ENCODE assay signal across 18 cellular contexts in genomic region chr2:226934546-226935243, GRCh38.
DNase-seq lines count a peak whose midpoint lies in the region; ATAC-seq and TF ChIP-seq lines count a peak whose summit lies in the region.
"Had no signal": no experiment of that assay in that cellular context is flagged by ENCODE, and none has a peak within 500 bp of the region (broad histone marks: within the 10 kb centered on the region; RNA-seq: fewer than 3 reads in every experiment).

No MANE protein-coding gene starts in this region.

- H3K4me3 Mint-ChIP-seq in WTC11: no peak overlapping the region
- H3K4me3 Mint-ChIP-seq: activated CD8-positive, alpha-beta memory T cell treated with anti-CD3 and anti-CD28 coated beads, Interleukin-2, amount 10 ng/mL, durations not matched to agents 7 days and 5 days had no signal

- POLR2A ChIA-PET in WTC11 (lab: Charles Lee): no interaction called here

- DNase-seq in AG10803 (ENCODE audit: low read depth): peak; percentile 23
- DNase-seq in LHCN-M2 (ENCODE audit: low read depth): peak; percentile 70
- no peak for DNase-seq in WTC11 (ENCODE audit: low spot score)
- peak; percentile 32 for DNase-seq in kidney glomerular epithelial cell (lab: John Stamatoyannopoulos, UW)
- no peak for DNase-seq in activated effector memory CD4-positive, alpha-beta T cell treated with Interleukin-2 at 50 U/mL for 16 hours
- no peak for DNase-seq in NCI-H526 (lab: John Stamatoyannopoulos, UW)
- DNase-seq: activated CD8-positive, alpha-beta memory T cell treated with anti-CD3 and anti-CD28 coated beads, Interleukin-2, amount 10 ng/mL, durations not matched to agents 7 days and 5 days; adrenal gland; Caco-2; gastrocnemius medialis; left ventricle myocardium inferior; NCI-H1048; NCI-H524; small intestine; stimulated activated CD4-positive, alpha-beta T cell treated with anti-CD3 and anti-CD28 coated beads, Interleukin-4, amount 100 ng/mL, for 24 hours had no signal

- no peak for TF ChIP-seq CTCF in AG10803 (conservative IDR thresholded peaks at IDR 0.05; ENCODE audit: low read length)
- TF ChIP-seq CTCF in WTC11 (IDR thresholded peaks at IDR 0.05): no peak

- ATAC-seq in WTC11 (no peak), GM19395 (IDR thresholded peaks at IDR 0.05; ENCODE audit: unreplicated experiment) (no peak), GM21528 (IDR thresholded peaks at IDR 0.05; ENCODE audit: low FRiP score, unreplicated experiment) (no peak)
- ATAC-seq: activated CD8-positive, alpha-beta memory T cell treated with anti-CD3 and anti-CD28 coated beads, Interleukin-2, amount 10 ng/mL, durations not matched to agents 7 days and 5 days; gastrocnemius medialis had no signal

- H3K36me3 Mint-ChIP-seq in WTC11: no peaks in the 10 kb centered on the region
- H3K36me3 Mint-ChIP-seq: activated CD8-positive, alpha-beta memory T cell treated with anti-CD3 and anti-CD28 coated beads, Interleukin-2, amount 10 ng/mL, durations not matched to agents 7 days and 5 days had no signal

- peak overlapping the region; percentile 51 for H3K27ac Mint-ChIP-seq in WTC11
- H3K27ac Mint-ChIP-seq: activated CD8-positive, alpha-beta memory T cell treated with anti-CD3 and anti-CD28 coated beads, Interleukin-2, amount 10 ng/mL, durations not matched to agents 7 days and 5 days had no signal

- no peaks in the 10 kb centered on the region for H3K27me3 Mint-ChIP-seq in WTC11 (ENCODE audit: low read depth)
- H3K27me3 Mint-ChIP-seq: activated CD8-positive, alpha-beta memory T cell treated with anti-CD3 and anti-CD28 coated beads, Interleukin-2, amount 10 ng/mL, durations not matched to agents 7 days and 5 days had no signal

- CTCF ChIA-PET in WTC11 (lab: Charles Lee): interaction anchor here (1.2 kb wide), 1 partner anchor 44 kb away, joined by 3 read pairs; no protein-coding TSS in a partner anchor

- no peak overlapping the region for H3K4me3 ChIP-seq in AG10803 (ENCODE audit: low read length)
- H3K4me3 ChIP-seq: adrenal gland, gastrocnemius medialis, left ventricle myocardium inferior, SJSA1 had no signal

- peaks cover 12% of the 10 kb centered on the region for H3K4me1 Mint-ChIP-seq in WTC11
- H3K4me1 Mint-ChIP-seq: activated CD8-positive, alpha-beta memory T cell treated with anti-CD3 and anti-CD28 coated beads, Interleukin-2, amount 10 ng/mL, durations not matched to agents 7 days and 5 days had no signal

- no peaks in the 10 kb centered on the region for H3K9me3 Mint-ChIP-seq in WTC11

TF ChIP-seq in WTC11, 78 proteins besides CTCF, POLR2A, EP300 and RAD21:
- TF ChIP-seq SMAD3 (CRISPR knock-in tag; IDR thresholded peaks at IDR 0.05; ENCODE audit: borderline replicate concordance) (no peak), ATF3 (CRISPR knock-in tag; conservative IDR thresholded peaks at IDR 0.05) (no peak), MYBL2 (CRISPR knock-in tag; IDR thresholded peaks at IDR 0.05) (no peak), RORB (CRISPR knock-in tag; IDR thresholded peaks at IDR 0.05) (no peak), E2F1 (CRISPR knock-in tag; IDR thresholded peaks at IDR 0.05) (no peak), ZSCAN18 (CRISPR knock-in tag; IDR thresholded peaks at IDR 0.05) (no peak), CDX4 (CRISPR knock-in tag; IDR thresholded peaks at IDR 0.05; ENCODE audit: borderline replicate concordance) (no peak), PRRX2 (CRISPR knock-in tag; IDR thresholded peaks at IDR 0.05) (no peak), GRHL2 (CRISPR knock-in tag; IDR thresholded peaks at IDR 0.05; ENCODE audit: insufficient replicate concordance, severe bottlenecking) (no peak), ZNF317 (CRISPR knock-in tag; IDR thresholded peaks at IDR 0.05; ENCODE audit: borderline replicate concordance, low read depth) (no peak), NR3C1 (CRISPR knock-in tag; conservative IDR thresholded peaks at IDR 0.05; ENCODE audit: low read depth) (no peak), ZNF281 (CRISPR knock-in tag; IDR thresholded peaks at IDR 0.05) (no peak), ZNF219 (CRISPR knock-in tag; IDR thresholded peaks at IDR 0.05; ENCODE audit: borderline replicate concordance) (no peak)

Comparison
In these comparisons a context has a peak if more than half of its experiments do, and no peak if none do; other contexts are left out.
1. DNase-seq: peak in AG10803 (single experiment), LHCN-M2 (single experiment) and kidney glomerular epithelial cell (single experiment); none in WTC11 (single experiment), activated effector memory CD4-positive, alpha-beta T cell treated with Interleukin-2 at 50 U/mL for 16 hours (single experiment) and NCI-H526 (0 of 2).